Comparison of ENCODE assay signal across 2 cellular contexts in the genomic region with DNA sequence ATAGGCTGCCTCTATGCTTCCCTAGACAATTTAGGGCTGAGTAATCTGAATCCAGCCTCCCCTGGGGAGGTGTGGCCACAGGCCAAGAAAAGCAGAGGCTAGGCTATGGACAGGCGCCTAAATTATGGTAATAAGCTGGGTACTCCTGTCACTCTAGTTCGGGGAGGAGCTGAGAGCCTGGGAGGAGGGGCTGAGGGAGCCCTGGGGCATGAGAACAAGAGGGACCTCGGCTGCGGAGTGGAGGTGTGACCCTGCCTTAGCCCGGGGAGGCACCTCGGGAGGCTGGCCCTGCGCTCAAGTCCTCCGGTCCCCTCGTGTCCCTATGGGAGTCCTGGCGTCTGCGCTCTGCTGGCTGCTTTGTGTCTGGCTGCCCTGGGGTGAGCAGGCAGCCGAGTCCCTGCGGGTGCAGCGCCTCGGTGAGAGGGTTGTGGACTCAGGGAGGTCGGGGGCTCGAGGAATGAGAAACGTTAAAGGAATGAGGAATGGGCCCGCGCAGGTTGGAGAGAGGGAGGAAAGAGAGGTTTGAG.
TF ChIP-seq lines count a peak whose summit lies in the region.

A gene with protein sequence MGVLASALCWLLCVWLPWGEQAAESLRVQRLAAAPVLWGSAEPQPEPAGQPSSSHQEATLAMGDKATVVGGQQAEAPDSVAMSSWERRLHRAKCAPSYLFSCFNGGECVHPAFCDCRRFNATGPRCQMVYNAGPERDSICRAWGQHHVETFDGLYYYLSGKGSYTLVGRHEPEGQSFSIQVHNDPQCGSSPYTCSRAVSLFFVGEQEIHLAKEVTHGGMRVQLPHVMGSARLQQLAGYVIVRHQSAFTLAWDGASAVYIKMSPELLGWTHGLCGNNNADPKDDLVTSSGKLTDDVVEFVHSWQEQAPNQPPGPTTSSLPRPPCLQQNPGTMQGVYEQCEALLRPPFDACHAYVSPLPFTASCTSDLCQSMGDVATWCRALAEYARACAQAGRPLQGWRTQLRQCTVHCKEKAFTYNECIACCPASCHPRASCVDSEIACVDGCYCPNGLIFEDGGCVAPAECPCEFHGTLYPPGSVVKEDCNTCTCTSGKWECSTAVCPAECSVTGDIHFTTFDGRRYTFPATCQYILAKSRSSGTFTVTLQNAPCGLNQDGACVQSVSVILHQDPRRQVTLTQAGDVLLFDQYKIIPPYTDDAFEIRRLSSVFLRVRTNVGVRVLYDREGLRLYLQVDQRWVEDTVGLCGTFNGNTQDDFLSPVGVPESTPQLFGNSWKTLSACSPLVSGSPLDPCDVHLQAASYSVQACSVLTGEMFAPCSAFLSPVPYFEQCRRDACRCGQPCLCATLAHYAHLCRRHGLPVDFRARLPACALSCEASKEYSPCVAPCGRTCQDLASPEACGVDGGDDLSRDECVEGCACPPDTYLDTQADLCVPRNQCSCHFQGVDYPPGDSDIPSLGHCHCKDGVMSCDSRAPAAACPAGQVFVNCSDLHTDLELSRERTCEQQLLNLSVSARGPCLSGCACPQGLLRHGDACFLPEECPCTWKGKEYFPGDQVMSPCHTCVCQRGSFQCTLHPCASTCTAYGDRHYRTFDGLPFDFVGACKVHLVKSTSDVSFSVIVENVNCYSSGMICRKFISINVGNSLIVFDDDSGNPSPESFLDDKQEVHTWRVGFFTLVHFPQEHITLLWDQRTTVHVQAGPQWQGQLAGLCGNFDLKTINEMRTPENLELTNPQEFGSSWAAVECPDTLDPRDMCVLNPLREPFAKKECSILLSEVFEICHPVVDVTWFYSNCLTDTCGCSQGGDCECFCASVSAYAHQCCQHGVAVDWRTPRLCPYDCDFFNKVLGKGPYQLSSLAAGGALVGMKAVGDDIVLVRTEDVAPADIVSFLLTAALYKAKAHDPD (N-terminal part only) (plus strand): TSS at position 209 of the 527 bp plus-strand sequence. CDS start 114 bp downstream, at position 323.

TF ChIP-seq in SK-N-SH, 30 proteins besides CTCF, POLR2A, EP300 and RAD21 (continued from another document):
- TF ChIP-seq, protein P1, sequence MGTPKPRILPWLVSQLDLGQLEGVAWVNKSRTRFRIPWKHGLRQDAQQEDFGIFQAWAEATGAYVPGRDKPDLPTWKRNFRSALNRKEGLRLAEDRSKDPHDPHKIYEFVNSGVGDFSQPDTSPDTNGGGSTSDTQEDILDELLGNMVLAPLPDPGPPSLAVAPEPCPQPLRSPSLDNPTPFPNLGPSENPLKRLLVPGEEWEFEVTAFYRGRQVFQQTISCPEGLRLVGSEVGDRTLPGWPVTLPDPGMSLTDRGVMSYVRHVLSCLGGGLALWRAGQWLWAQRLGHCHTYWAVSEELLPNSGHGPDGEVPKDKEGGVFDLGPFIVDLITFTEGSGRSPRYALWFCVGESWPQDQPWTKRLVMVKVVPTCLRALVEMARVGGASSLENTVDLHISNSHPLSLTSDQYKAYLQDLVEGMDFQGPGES (IDR thresholded peaks at IDR 0.05; ENCODE audit: low read depth, low read length), result no peak

TF ChIP-seq in SK-N-SH treated with all-trans-retinoic acid at 6 μM for 48 hours, 23 proteins besides CTCF, POLR2A, EP300 and RAD21 (continued from another document):
- TF ChIP-seq, protein P2, sequence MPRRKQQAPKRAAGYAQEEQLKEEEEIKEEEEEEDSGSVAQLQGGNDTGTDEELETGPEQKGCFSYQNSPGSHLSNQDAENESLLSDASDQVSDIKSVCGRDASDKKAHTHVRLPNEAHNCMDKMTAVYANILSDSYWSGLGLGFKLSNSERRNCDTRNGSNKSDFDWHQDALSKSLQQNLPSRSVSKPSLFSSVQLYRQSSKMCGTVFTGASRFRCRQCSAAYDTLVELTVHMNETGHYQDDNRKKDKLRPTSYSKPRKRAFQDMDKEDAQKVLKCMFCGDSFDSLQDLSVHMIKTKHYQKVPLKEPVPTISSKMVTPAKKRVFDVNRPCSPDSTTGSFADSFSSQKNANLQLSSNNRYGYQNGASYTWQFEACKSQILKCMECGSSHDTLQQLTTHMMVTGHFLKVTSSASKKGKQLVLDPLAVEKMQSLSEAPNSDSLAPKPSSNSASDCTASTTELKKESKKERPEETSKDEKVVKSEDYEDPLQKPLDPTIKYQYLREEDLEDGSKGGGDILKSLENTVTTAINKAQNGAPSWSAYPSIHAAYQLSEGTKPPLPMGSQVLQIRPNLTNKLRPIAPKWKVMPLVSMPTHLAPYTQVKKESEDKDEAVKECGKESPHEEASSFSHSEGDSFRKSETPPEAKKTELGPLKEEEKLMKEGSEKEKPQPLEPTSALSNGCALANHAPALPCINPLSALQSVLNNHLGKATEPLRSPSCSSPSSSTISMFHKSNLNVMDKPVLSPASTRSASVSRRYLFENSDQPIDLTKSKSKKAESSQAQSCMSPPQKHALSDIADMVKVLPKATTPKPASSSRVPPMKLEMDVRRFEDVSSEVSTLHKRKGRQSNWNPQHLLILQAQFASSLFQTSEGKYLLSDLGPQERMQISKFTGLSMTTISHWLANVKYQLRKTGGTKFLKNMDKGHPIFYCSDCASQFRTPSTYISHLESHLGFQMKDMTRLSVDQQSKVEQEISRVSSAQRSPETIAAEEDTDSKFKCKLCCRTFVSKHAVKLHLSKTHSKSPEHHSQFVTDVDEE (CRISPR knock-in tag; IDR thresholded peaks at IDR 0.05), result no peak
- TF ChIP-seq, protein P3, sequence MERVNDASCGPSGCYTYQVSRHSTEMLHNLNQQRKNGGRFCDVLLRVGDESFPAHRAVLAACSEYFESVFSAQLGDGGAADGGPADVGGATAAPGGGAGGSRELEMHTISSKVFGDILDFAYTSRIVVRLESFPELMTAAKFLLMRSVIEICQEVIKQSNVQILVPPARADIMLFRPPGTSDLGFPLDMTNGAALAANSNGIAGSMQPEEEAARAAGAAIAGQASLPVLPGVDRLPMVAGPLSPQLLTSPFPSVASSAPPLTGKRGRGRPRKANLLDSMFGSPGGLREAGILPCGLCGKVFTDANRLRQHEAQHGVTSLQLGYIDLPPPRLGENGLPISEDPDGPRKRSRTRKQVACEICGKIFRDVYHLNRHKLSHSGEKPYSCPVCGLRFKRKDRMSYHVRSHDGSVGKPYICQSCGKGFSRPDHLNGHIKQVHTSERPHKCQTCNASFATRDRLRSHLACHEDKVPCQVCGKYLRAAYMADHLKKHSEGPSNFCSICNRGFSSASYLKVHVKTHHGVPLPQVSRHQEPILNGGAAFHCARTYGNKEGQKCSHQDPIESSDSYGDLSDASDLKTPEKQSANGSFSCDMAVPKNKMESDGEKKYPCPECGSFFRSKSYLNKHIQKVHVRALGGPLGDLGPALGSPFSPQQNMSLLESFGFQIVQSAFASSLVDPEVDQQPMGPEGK (CRISPR knock-in tag; IDR thresholded peaks at IDR 0.05; ENCODE audit: borderline replicate concordance), result no peak
- TF ChIP-seq ZNF8 (CRISPR knock-in tag; IDR thresholded peaks at IDR 0.05) (no peak), SNAI2 (CRISPR knock-in tag; IDR thresholded peaks at IDR 0.05) (no peak), ESRRG (CRISPR knock-in tag; IDR thresholded peaks at IDR 0.05) (no peak), POU6F1 (CRISPR knock-in tag; IDR thresholded peaks at IDR 0.05; ENCODE audit: borderline replicate concordance, low read depth) (no peak), ZC3H10 (CRISPR knock-in tag; IDR thresholded peaks at IDR 0.05) (no peak), CREB5 (CRISPR knock-in tag; IDR thresholded peaks at IDR 0.05; ENCODE audit: low read depth) (no peak), BACH2 (CRISPR knock-in tag; IDR thresholded peaks at IDR 0.05; ENCODE audit: borderline replicate concordance) (no peak), TCF4 (CRISPR knock-in tag; IDR thresholded peaks at IDR 0.05; ENCODE audit: borderline replicate concordance) (no peak), ARNTL (CRISPR knock-in tag; IDR thresholded peaks at IDR 0.05; ENCODE audit: borderline replicate concordance, low read depth) (no peak), PPARA (CRISPR knock-in tag; IDR thresholded peaks at IDR 0.05; ENCODE audit: borderline replicate concordance) (no peak), ZFP30 (CRISPR knock-in tag; IDR thresholded peaks at IDR 0.05) (no peak), ZNF565 (CRISPR knock-in tag; conservative IDR thresholded peaks at IDR 0.05; ENCODE audit: low read depth) (no peak)
- TF ChIP-seq, protein P4, sequence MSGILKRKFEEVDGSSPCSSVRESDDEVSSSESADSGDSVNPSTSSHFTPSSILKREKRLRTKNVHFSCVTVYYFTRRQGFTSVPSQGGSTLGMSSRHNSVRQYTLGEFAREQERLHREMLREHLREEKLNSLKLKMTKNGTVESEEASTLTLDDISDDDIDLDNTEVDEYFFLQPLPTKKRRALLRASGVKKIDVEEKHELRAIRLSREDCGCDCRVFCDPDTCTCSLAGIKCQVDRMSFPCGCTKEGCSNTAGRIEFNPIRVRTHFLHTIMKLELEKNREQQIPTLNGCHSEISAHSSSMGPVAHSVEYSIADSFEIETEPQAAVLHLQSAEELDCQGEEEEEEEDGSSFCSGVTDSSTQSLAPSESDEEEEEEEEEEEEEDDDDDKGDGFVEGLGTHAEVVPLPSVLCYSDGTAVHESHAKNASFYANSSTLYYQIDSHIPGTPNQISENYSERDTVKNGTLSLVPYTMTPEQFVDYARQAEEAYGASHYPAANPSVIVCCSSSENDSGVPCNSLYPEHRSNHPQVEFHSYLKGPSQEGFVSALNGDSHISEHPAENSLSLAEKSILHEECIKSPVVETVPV (CRISPR knock-in tag; IDR thresholded peaks at IDR 0.05), result no peak
